ENCODE assay signal across 2 cellular contexts in the genomic region with DNA sequence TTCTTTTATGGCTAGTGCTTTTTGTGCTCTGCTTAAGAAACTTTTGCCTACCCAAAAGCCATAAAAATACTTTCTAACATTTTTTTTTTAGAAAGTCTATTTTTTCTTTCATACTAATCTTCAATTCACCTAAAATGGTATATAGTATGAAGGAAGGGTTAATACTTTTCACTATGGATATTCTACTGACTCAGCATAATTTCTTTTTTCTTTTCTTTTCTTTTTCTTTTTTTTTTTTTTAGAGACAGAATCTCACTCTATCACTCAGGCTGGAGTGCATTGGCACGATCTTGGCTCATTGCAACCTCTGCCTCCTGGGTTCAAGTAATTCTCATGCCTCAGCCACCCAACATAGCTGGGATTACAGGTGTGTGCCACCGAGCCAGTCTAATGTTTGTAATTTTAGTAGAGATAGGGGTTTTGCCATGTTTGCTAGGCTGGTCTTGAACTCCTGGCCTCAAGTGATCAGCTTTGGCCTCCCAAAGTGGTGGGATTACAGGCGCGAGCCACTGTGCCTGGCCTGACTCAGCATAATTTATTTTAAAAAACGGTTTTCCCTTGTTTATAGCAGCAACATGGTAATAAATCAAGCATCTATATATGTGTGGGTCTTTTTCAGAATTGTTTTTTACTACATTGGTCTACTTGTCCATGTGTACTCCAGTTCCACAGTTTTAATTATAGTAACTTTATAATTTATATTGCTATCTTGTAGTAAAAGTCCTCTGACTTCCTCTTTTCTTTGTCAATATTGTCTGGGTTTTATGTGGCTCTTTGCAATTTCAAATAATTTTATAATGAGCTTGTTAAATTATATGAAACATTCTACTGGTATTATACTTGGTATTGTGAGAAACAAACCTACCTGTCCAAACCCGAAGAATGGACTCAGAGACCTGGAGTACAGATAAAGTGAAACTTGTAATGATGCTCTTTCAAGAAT.
TF ChIP-seq lines count a peak whose summit lies in the region.

No MANE protein-coding gene starts in this region.

TF ChIP-seq in H1, 55 proteins besides CTCF, POLR2A, EP300 and RAD21:
- TF ChIP-seq MAFK (IDR thresholded peaks at IDR 0.05; ENCODE audit: low read depth, low read length) = peak; percentile 56; the same call in 1 of the 2 replicates

TF ChIP-seq in HepG2, 621 proteins besides CTCF, POLR2A, EP300 and RAD21:
- peak; percentile 77 for TF ChIP-seq MAFF (IDR thresholded peaks at IDR 0.05; ENCODE audit: low read depth, low read length)
- TF ChIP-seq MAFK (conservative IDR thresholded peaks at IDR 0.05 in 1 of 2, IDR thresholded peaks at IDR 0.05 in 1 of 2; ENCODE audit: low read length in 2 of 2) = peak; percentile 55 to 88; a peak in 3 of 4 replicates
TF ChIP-seq in HepG2: peak in this region for 2; not testable (repeated sequence) for 619.
